Comparison of ENCODE assay signal across 22 cellular contexts in the genomic region with DNA sequence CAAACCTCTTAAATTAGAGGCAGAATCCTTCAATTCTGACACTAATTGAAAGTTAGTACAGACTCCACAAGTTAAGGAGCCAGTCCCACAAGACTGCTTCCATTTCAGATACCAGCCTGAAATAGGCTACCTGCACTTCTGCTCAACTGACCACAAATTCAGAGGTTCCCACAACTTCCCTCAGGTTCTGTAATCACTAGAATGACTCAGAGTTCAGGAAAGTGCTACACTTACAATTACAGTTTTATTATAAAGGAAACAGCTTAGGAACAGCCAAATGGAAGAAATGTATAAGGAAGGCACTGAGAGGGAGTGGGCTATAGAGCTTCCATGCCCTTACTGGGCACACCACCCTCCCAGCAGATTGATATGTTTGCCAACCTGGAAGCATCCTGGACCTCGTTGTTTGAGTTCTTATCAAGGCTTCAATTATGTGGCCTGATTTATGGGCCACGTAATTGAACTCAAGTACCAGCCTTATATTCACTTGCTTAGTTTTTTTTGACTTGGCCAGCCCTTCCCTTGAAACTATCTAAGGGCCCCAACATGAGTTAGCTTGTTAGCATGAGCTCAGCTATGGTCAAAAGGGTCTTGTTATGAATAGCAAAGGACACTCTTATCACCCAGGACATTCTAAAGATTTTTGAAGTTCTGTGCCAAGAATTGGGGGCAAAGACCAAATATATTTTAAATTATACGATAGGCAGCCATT. TPM values are rescaled to one million over a fixed set of nuclear protein-coding genes. Genes with fewer than 3 reads are reported as not detected.
DNase-seq lines count a peak whose midpoint lies in the region; ATAC-seq, FAIRE-seq and TF ChIP-seq lines count a peak whose summit lies in the region.
"Had no signal": no experiment of that assay in that cellular context is flagged by ENCODE, and none has a peak within 500 bp of the region (broad histone marks: within the 10 kb centered on the region; RNA-seq: fewer than 3 reads in every experiment).

No MANE protein-coding gene starts in this region.

- no peaks in the 10 kb centered on the region for H3K27me3 ChIP-seq in bronchial epithelial cell (ENCODE audit: control insufficient read depth, insufficient read depth, low read length)
- H3K27me3 ChIP-seq in ovary: no peaks in the 10 kb centered on the region
- H3K27me3 ChIP-seq: cardiac muscle cell, heart right ventricle, sigmoid colon had no signal

- H3K27ac ChIP-seq in ovary: no peak overlapping the region
- H3K27ac ChIP-seq: cardiac muscle cell, heart right ventricle, VCaP had no signal

- TF ChIP-seq CTCF in bronchial epithelial cell (IDR thresholded peaks at IDR 0.05; ENCODE audit: insufficient read depth, low read length, severe bottlenecking): no peak
- no peak for TF ChIP-seq CTCF in ovary (IDR thresholded peaks at IDR 0.05)

- H3K4me3 ChIP-seq in bronchial epithelial cell (ENCODE audit: low read depth, low read length) (no peak overlapping the region), ovary (no peak overlapping the region)
- H3K4me3 ChIP-seq: cardiac muscle cell, heart right ventricle, sigmoid colon had no signal

- WGBS in ovary, 3 donors: 66 to 76% (median 69%) methylated on average over 3 of the region's 3 CpGs

- H3K9me3 ChIP-seq in ovary: no peaks in the 10 kb centered on the region

- no peak overlapping the region for H3K27ac Mint-ChIP-seq in activated T-helper 17 cell treated with anti-CD3 and anti-CD28 coated beads, Interleukin-2, amount 50 U/mL, for 72 hours
- H3K27ac Mint-ChIP-seq: activated CD4-positive, alpha-beta memory T cell treated with anti-CD3 and anti-CD28 coated beads for 36 hours; activated naive CD8-positive, alpha-beta T cell; activated T-cell treated with anti-CD3 and anti-CD28 coated beads, Interleukin-2, amount 50 U/mL, for 24 hours; CD8-positive, alpha-beta memory T cell; mesothelial cell of epicardium had no signal

- no peaks in the 10 kb centered on the region for H3K4me1 ChIP-seq in ovary (ENCODE audit: insufficient read depth)

- no peak for TF ChIP-seq POLR2A in ovary (IDR thresholded peaks at IDR 0.05)

- H3K27me3 Mint-ChIP-seq in activated T-helper 17 cell treated with anti-CD3 and anti-CD28 coated beads, Interleukin-2, amount 50 U/mL, for 72 hours: no peaks in the 10 kb centered on the region
- H3K27me3 Mint-ChIP-seq: activated CD4-positive, alpha-beta memory T cell treated with anti-CD3 and anti-CD28 coated beads for 36 hours; activated naive CD8-positive, alpha-beta T cell; activated T-cell treated with anti-CD3 and anti-CD28 coated beads, Interleukin-2, amount 50 U/mL, for 24 hours; CD8-positive, alpha-beta memory T cell had no signal

- no peaks in the 10 kb centered on the region for H3K36me3 ChIP-seq in bronchial epithelial cell (ENCODE audit: control insufficient read depth, insufficient read depth, low read length)
- no peaks in the 10 kb centered on the region for H3K36me3 ChIP-seq in ovary
- H3K36me3 ChIP-seq: cardiac muscle cell, heart right ventricle, sigmoid colon had no signal

- peaks cover 6% of the 10 kb centered on the region for H3K9me3 Mint-ChIP-seq in activated T-helper 17 cell treated with anti-CD3 and anti-CD28 coated beads, Interleukin-2, amount 50 U/mL, for 72 hours

- H3K4me1 Mint-ChIP-seq in activated T-helper 17 cell treated with anti-CD3 and anti-CD28 coated beads, Interleukin-2, amount 50 U/mL, for 72 hours: no peaks in the 10 kb centered on the region
- H3K4me1 Mint-ChIP-seq: CD8-positive, alpha-beta memory T cell; mesothelial cell of epicardium had no signal

- no peak overlapping the region for H3K4me3 Mint-ChIP-seq in activated T-helper 17 cell treated with anti-CD3 and anti-CD28 coated beads, Interleukin-2, amount 50 U/mL, for 72 hours
- H3K4me3 Mint-ChIP-seq: activated CD4-positive, alpha-beta memory T cell treated with anti-CD3 and anti-CD28 coated beads for 36 hours; activated naive CD8-positive, alpha-beta T cell; activated T-cell treated with anti-CD3 and anti-CD28 coated beads, Interleukin-2, amount 50 U/mL, for 24 hours; CD8-positive, alpha-beta memory T cell; mesothelial cell of epicardium had no signal

- no peak for ATAC-seq in GM18870 (IDR thresholded peaks at IDR 0.05; ENCODE audit: unreplicated experiment)
- no peak for ATAC-seq in activated T-helper 17 cell treated with anti-CD3 and anti-CD28 coated beads, Interleukin-2, amount 50 U/mL, for 72 hours (replicated peaks)
- ATAC-seq: heart right ventricle, Panc1 had no signal

- no peaks in the 10 kb centered on the region for H3K36me3 Mint-ChIP-seq in activated T-helper 17 cell treated with anti-CD3 and anti-CD28 coated beads, Interleukin-2, amount 50 U/mL, for 72 hours (ENCODE audit: low read depth)
- H3K36me3 Mint-ChIP-seq: activated CD4-positive, alpha-beta memory T cell treated with anti-CD3 and anti-CD28 coated beads for 36 hours had no signal

- DNase-seq in COLO668 (lab: John Stamatoyannopoulos, UW; ENCODE audit: unreplicated experiment) (peak; percentile 72), HT1080 (ENCODE audit: low read depth) (peak; percentile 75), NCI-H69 (lab: John Stamatoyannopoulos, UW) (peak; percentile 94), bronchial epithelial cell (ENCODE audit: low read depth) (peak; percentile 58), ovary (no peak), GF-D8 (lab: John Stamatoyannopoulos, UW) (no peak)
- DNase-seq: activated CD4-positive, alpha-beta memory T cell treated with anti-CD3 and anti-CD28 coated beads for 36 hours; activated T-cell treated with anti-CD3 and anti-CD28 coated beads, Interleukin-2, amount 50 U/mL, for 24 hours; CD8-positive, alpha-beta memory T cell; heart right ventricle; NCI-H446; sigmoid colon; stimulated activated CD4-positive, alpha-beta T cell treated with anti-CD3 and anti-CD28 coated beads, Interleukin-4, amount 100 ng/mL, for 24 hours; stimulated activated CD8-positive, alpha-beta memory T cell treated with anti-CD3 and anti-CD28 coated beads, Interleukin-4, amount 100 ng/mL, for 48 hours had no signal

- TF ChIP-seq EP300 in ovary (IDR thresholded peaks at IDR 0.05): no peak

- intact Hi-C loops in ovary (cut with DNase I): no loop called here

- no peak for FAIRE-seq in bronchial epithelial cell (lab: Jason Lieb, UNC)
- FAIRE-seq: keratinocyte had no signal

RNA-seq across cellular contexts. Expression of a gene that starts 25.9 kb away (rescaled TPM):
- total RNA-seq in HT1080 (2014; rRNA removed; shearing (Covaris generic)): 2.0 and 3.2 TPM in 2 replicates
- polyA plus RNA-seq in HT1080 (2015; cell fraction: cytosol; rRNA removed): 2.4 and 2.6 TPM in 2 replicates
- 6.6 and 7.5 TPM in 2 replicates for polyA plus RNA-seq in HT1080 (2015; cell fraction: nucleus; rRNA removed)
- total RNA-seq in bronchial epithelial cell (0.53 and 1.2 TPM in 2 replicates), ovary (10 to 100 TPM in 6 of 7 donors, 1 to 10 TPM in 1; 9.5 to 18.9 (median 16.4) TPM)
- polyA plus RNA-seq in ovary: 1 to 10 TPM; 5.8 to 6.7 TPM
- under 1 TPM; 0.50 to 0.79 TPM for total RNA-seq in activated T-helper 17 cell treated with anti-CD3 and anti-CD28 coated beads, Interleukin-2, amount 50 U/mL, for 72 hours

Comparison
In these comparisons a context has a peak if more than half of its experiments do, and no peak if none do; other contexts are left out.
1. DNase-seq: peak in COLO668 (single experiment), HT1080 (single experiment), NCI-H69 (single experiment) and bronchial epithelial cell (single experiment); none in ovary (0 of 5) and GF-D8 (single experiment).